In the genomic region with DNA sequence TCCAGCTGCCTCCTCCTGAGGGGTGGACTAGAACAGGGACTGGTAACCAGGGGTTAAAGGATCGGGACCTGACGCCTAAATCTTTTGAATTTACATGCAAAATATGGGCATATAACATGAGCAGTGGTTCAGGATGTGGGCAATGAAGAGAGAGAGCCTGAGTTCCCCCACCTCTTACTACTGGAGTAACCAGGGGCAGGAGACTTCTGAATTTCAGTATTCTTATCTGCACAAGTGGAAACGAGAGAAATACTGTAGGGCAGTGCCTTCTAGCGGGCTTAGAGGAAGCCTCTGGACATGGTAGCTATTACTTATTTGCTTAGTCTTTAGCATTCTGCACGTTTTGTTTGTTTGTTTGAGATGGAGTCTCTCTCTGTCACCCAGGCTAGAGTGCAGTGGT, we compare ENCODE assay signal across 1 cellular context.
TF ChIP-seq lines count a peak whose summit lies in the region.

No MANE protein-coding gene starts in this region.

TF ChIP-seq in endothelial cell of umbilical vein, 7 proteins besides CTCF, POLR2A, EP300 and RAD21:
- TF ChIP-seq GATA2 (IDR thresholded peaks at IDR 0.05; ENCODE audit: insufficient read depth, insufficient read length, low read depth, low read length) (no peak), FOS (IDR thresholded peaks at IDR 0.05; ENCODE audit: borderline replicate concordance, insufficient read depth, low read length) (no peak), POLR2AphosphoS5 (IDR thresholded peaks at IDR 0.05; ENCODE audit: insufficient read depth, low read depth, low read length) (no peak)
